In genomic region chr1:19923137-19923952, GRCh38 we compare ENCODE assay signal across 27 cellular contexts. TPM values are rescaled to one million over a fixed set of nuclear protein-coding genes. Genes with fewer than 3 reads are reported as not detected.
"Had no signal": no experiment of that assay in that cellular context is flagged by ENCODE, and none has a peak within 500 bp of the region (broad histone marks: within the 10 kb centered on the region; RNA-seq: fewer than 3 reads in every experiment).

A gene with protein sequence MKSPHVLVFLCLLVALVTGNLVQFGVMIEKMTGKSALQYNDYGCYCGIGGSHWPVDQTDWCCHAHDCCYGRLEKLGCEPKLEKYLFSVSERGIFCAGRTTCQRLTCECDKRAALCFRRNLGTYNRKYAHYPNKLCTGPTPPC (minus strand): TSS chr1:19923617. CDS start chr1:19923559, 58 bp downstream.

- H3K36me3 ChIP-seq: right lobe of liver, vagina had no signal

- H3K4me2 ChIP-seq: hepatocyte, smooth muscle cell had no signal

- H3K27me3 Mint-ChIP-seq: type B pancreatic cell had no signal

- H3K9me3 ChIP-seq: right lobe of liver, vagina had no signal

- H3K27ac ChIP-seq: right lobe of liver, vagina had no signal

- H3K9me3 Mint-ChIP-seq: activated B cell treated with CpG ODN at 0.5 μM for 24 hours; activated naive CD4-positive, alpha-beta T cell treated with anti-CD3 and anti-CD28 coated beads, Interleukin-2, amount 10 ng/mL, durations not matched to agents 7 days and 5 days; activated T-cell treated with anti-CD3 and anti-CD28 coated beads, Interleukin-2, amount 50 U/mL, for 72 hours; immature natural killer cell; naive thymus-derived CD4-positive, alpha-beta T cell; stimulated activated naive B cell treated with anti-CD40 and anti-IgM and Interleukin-4, amounts not matched to agents 10 μg/mL and 1 μg/mL and 100 μg/mL, for 72 hours; type B pancreatic cell had no signal

- H3K4me1 Mint-ChIP-seq: activated B cell treated with CpG ODN at 0.5 μM for 24 hours; activated naive CD4-positive, alpha-beta T cell treated with anti-CD3 and anti-CD28 coated beads, Interleukin-2, amount 10 ng/mL, durations not matched to agents 7 days and 5 days; immature natural killer cell; T-helper 17 cell had no signal

- H2AFZ ChIP-seq: hepatocyte had no signal

- H3K27ac Mint-ChIP-seq: activated B cell treated with CpG ODN at 0.5 μM for 24 hours; activated naive CD4-positive, alpha-beta T cell treated with anti-CD3 and anti-CD28 coated beads, Interleukin-2, amount 10 ng/mL, durations not matched to agents 7 days and 5 days; activated T-cell treated with anti-CD3 and anti-CD28 coated beads, Interleukin-2, amount 50 U/mL, for 72 hours; immature natural killer cell; naive thymus-derived CD4-positive, alpha-beta T cell; stimulated activated naive B cell treated with anti-CD40 and anti-IgM and Interleukin-4, amounts not matched to agents 10 μg/mL and 1 μg/mL and 100 μg/mL, for 72 hours; T-helper 17 cell; type B pancreatic cell had no signal

- H3K4me3 ChIP-seq: hepatocyte, lung, right lobe of liver, smooth muscle cell, vagina had no signal

- H3K4me1 ChIP-seq: right lobe of liver, vagina had no signal

- H3K27me3 ChIP-seq: hepatocyte, right lobe of liver, vagina had no signal

- H3K79me2 ChIP-seq: hepatocyte had no signal

- DNase-seq: activated B cell treated with CpG ODN at 0.5 μM for 24 hours; activated CD4-positive, alpha-beta T cell treated with anti-CD3 and anti-CD28 coated beads for 4 hours; activated CD4-positive, alpha-beta T cell treated with anti-CD3 and anti-CD28 coated beads, Interleukin-2, amount 50 U/mL, for 48 hours; activated effector memory CD4-positive, alpha-beta T cell treated with anti-CD3 and anti-CD28 coated beads, Interleukin-2, amount 50 U/mL, for 16 hours; activated naive CD4-positive, alpha-beta T cell treated with anti-CD3 and anti-CD28 coated beads, Interleukin-2, amount 10 ng/mL, durations not matched to agents 7 days and 5 days; activated T-cell treated with anti-CD3 and anti-CD28 coated beads, Interleukin-2, amount 50 U/mL, for 72 hours; amygdala; dermis blood vessel endothelial cell; effector CD8-positive, alpha-beta T cell; foreskin melanocyte; immature natural killer cell; naive thymus-derived CD4-positive, alpha-beta T cell; right lobe of liver; stimulated activated CD4-positive, alpha-beta T cell treated with anti-CD3 and anti-CD28 coated beads, Interleukin-15, amount 100 ng/mL, for 24 hours; stimulated activated naive B cell treated with anti-CD40 and anti-IgM and Interleukin-4, amounts not matched to agents 10 μg/mL and 1 μg/mL and 100 μg/mL, for 72 hours; T-helper 17 cell had no signal

- ATAC-seq: activated T-cell treated with anti-CD3 and anti-CD28 coated beads, Interleukin-2, amount 50 U/mL, for 72 hours; esophagus mucosa; left lobe of liver; naive thymus-derived CD4-positive, alpha-beta T cell; stimulated activated naive B cell treated with anti-CD40 and anti-IgM and Interleukin-4, amounts not matched to agents 10 μg/mL and 1 μg/mL and 100 μg/mL, for 72 hours; T-helper 17 cell had no signal

- H3K4me3 Mint-ChIP-seq: activated B cell treated with CpG ODN at 0.5 μM for 24 hours; activated naive CD4-positive, alpha-beta T cell treated with anti-CD3 and anti-CD28 coated beads, Interleukin-2, amount 10 ng/mL, durations not matched to agents 7 days and 5 days; activated T-cell treated with anti-CD3 and anti-CD28 coated beads, Interleukin-2, amount 50 U/mL, for 72 hours; immature natural killer cell; naive thymus-derived CD4-positive, alpha-beta T cell; stimulated activated naive B cell treated with anti-CD40 and anti-IgM and Interleukin-4, amounts not matched to agents 10 μg/mL and 1 μg/mL and 100 μg/mL, for 72 hours; T-helper 17 cell; type B pancreatic cell had no signal

- H3K36me3 Mint-ChIP-seq: activated naive CD4-positive, alpha-beta T cell treated with anti-CD3 and anti-CD28 coated beads, Interleukin-2, amount 10 ng/mL, durations not matched to agents 7 days and 5 days; immature natural killer cell; naive thymus-derived CD4-positive, alpha-beta T cell; stimulated activated naive B cell treated with anti-CD40 and anti-IgM and Interleukin-4, amounts not matched to agents 10 μg/mL and 1 μg/mL and 100 μg/mL, for 72 hours; type B pancreatic cell had no signal

RNA-seq across cellular contexts. Expression of the gene that starts here (rescaled TPM):
- total RNA-seq: activated B cell treated with CpG ODN at 0.5 μM for 24 hours; activated CD8-positive, alpha-beta memory T cell treated with anti-CD3 and anti-CD28 coated beads for 36 hours; activated T-cell treated with anti-CD3 and anti-CD28 coated beads, Interleukin-2, amount 50 U/mL, for 72 hours; dermis blood vessel endothelial cell; endothelial cell of umbilical vein; esophagus mucosa; hepatocyte; kidney epithelial cell; left lobe of liver; lung; naive thymus-derived CD4-positive, alpha-beta T cell; right lobe of liver; smooth muscle cell; T-helper 17 cell; temporal lobe; vagina had no signal
